Comparison of ENCODE assay signal across 8 cellular contexts in genomic region chr9:99221266-99221622, GRCh38. TPM values are rescaled to one million over a fixed set of nuclear protein-coding genes. Genes with fewer than 3 reads are reported as not detected.
A peak's percentile ranks its signal among the peaks of the same experiment; 100 is the strongest.
DNase-seq lines count a peak whose midpoint lies in the region; ATAC-seq and TF ChIP-seq lines count a peak whose summit lies in the region.

No MANE protein-coding gene starts in this region.

- H3K4me3 Mint-ChIP-seq in T-helper 1 cell treated with Interleukin-12 subunit alpha and Interleukin-12 subunit beta and Interleukin-4 antibody, amounts not matched to agents 30 μg/mL and 1 μg/mL, for 36 hours = peak overlapping the region; percentile 96

- peaks cover 99% of the 10 kb centered on the region for H3K79me2 ChIP-seq in SU-DHL-6 (ENCODE audit: insufficient read depth, low read length)
- peaks cover 96% of the 10 kb centered on the region for H3K79me2 ChIP-seq in smooth muscle cell (ENCODE audit: low read depth)

- WGBS in gastroesophageal sphincter (ENCODE audit: low coverage in 1 of 2), 2 donors = 0% methylated on average over 3 of the region's 26 CpGs; no CpG with 5 or more reads in 1 of the 2 donors
- WGBS in smooth muscle cell (ENCODE audit: low lambda C conversion rate) = 2% methylated on average over 26 of the region's 26 CpGs

- H3K27me3 ChIP-seq in SU-DHL-6 (ENCODE audit: low read length) = no peaks in the 10 kb centered on the region
- no peaks in the 10 kb centered on the region for H3K27me3 ChIP-seq in gastroesophageal sphincter
- H3K27me3 ChIP-seq in smooth muscle cell (ENCODE audit: low read depth) = no peaks in the 10 kb centered on the region

- no peak for TF ChIP-seq EP300 in gastroesophageal sphincter (IDR thresholded peaks at IDR 0.05)

- peak overlapping the region; percentile 90 for H3K4me2 ChIP-seq in SU-DHL-6 (ENCODE audit: low read depth, low read length, poor library complexity, severe bottlenecking)
- H3K4me2 ChIP-seq in smooth muscle cell = peak overlapping the region; percentile 98

- TF ChIP-seq CTCF in SU-DHL-6 (IDR thresholded peaks at IDR 0.05; ENCODE audit: insufficient read depth, low read length, poor library complexity, severe bottlenecking) = no peak
- TF ChIP-seq CTCF in gastroesophageal sphincter (IDR thresholded peaks at IDR 0.05) = no peak
- no peak for TF ChIP-seq CTCF in smooth muscle cell (IDR thresholded peaks at IDR 0.05; ENCODE audit: borderline replicate concordance, insufficient read depth, poor library complexity, severe bottlenecking)

- peaks cover 54% of the 10 kb centered on the region for H3K4me1 Mint-ChIP-seq in T-helper 1 cell treated with Interleukin-12 subunit alpha and Interleukin-12 subunit beta and Interleukin-4 antibody, amounts not matched to agents 30 μg/mL and 1 μg/mL, for 36 hours (ENCODE audit: low read depth)

- peak overlapping the region; percentile 85 for H3K27ac ChIP-seq in SU-DHL-6 (ENCODE audit: low read depth, low read length)
- H3K27ac ChIP-seq in gastroesophageal sphincter = peak overlapping the region; percentile 79 to 95 (median 93)
- H3K27ac ChIP-seq in smooth muscle cell (ENCODE audit: low read depth) = peak overlapping the region; percentile 99

- peak overlapping the region; percentile 79 for H3K27ac Mint-ChIP-seq in T-helper 1 cell treated with Interleukin-12 subunit alpha and Interleukin-12 subunit beta and Interleukin-4 antibody, amounts not matched to agents 30 μg/mL and 1 μg/mL, for 36 hours

- H3K36me3 Mint-ChIP-seq in T-helper 1 cell treated with Interleukin-12 subunit alpha and Interleukin-12 subunit beta and Interleukin-4 antibody, amounts not matched to agents 30 μg/mL and 1 μg/mL, for 36 hours (ENCODE audit: low read depth) = peaks cover 47% of the 10 kb centered on the region

- H3K9ac ChIP-seq in SU-DHL-6 (ENCODE audit: low read length) (peak overlapping the region; percentile 90), smooth muscle cell (ENCODE audit: low read depth) (peak overlapping the region; percentile 99)

- H3K27me3 Mint-ChIP-seq in T-helper 1 cell treated with Interleukin-12 subunit alpha and Interleukin-12 subunit beta and Interleukin-4 antibody, amounts not matched to agents 30 μg/mL and 1 μg/mL, for 36 hours (ENCODE audit: low read depth) = no peaks in the 10 kb centered on the region

- no peak for TF ChIP-seq POLR2A in gastroesophageal sphincter (IDR thresholded peaks at IDR 0.05)

- H3K36me3 ChIP-seq in SU-DHL-6 (ENCODE audit: low read length) = peaks cover 49% of the 10 kb centered on the region
- peaks cover 0 to 28% of the 10 kb centered on the region in 2 donors for H3K36me3 ChIP-seq in gastroesophageal sphincter
- peaks cover 6% of the 10 kb centered on the region for H3K36me3 ChIP-seq in smooth muscle cell (ENCODE audit: low read depth)

- ATAC-seq in gastroesophageal sphincter (no peak), HG03469 (IDR thresholded peaks at IDR 0.05; ENCODE audit: unreplicated experiment) (no peak)

- H2AFZ ChIP-seq in SU-DHL-6 (ENCODE audit: low read depth, low read length, severe bottlenecking) (no peak overlapping the region), smooth muscle cell (ENCODE audit: low read depth) (peak overlapping the region; percentile 87)

- DNase-seq in T-helper 1 cell = no peak
- DNase-seq in smooth muscle cell (lab: John Stamatoyannopoulos, UW; ENCODE audit: unreplicated experiment) = no peak
- DNase-seq in stimulated activated CD4-positive, alpha-beta T cell treated with anti-CD3 and anti-CD28 coated beads, Interleukin-4, amount 100 ng/mL, for 24 hours = no peak
- DNase-seq in COLO668 (lab: John Stamatoyannopoulos, UW; ENCODE audit: unreplicated experiment) = no peak

- H4K20me1 ChIP-seq in SU-DHL-6 (ENCODE audit: low read depth, low read length) = peaks cover 24% of the 10 kb centered on the region
- peaks cover 79% of the 10 kb centered on the region for H4K20me1 ChIP-seq in smooth muscle cell (ENCODE audit: low read depth)

- H3K9me3 ChIP-seq in SU-DHL-6 (ENCODE audit: insufficient read depth, low read length) (no peaks in the 10 kb centered on the region), gastroesophageal sphincter (no peaks in the 10 kb centered on the region), smooth muscle cell (replicated peaks; ENCODE audit: low read depth) (no peaks in the 10 kb centered on the region)

- H3K4me3 ChIP-seq in SU-DHL-6 (ENCODE audit: insufficient read depth, low read length, poor library complexity, severe bottlenecking) (peak overlapping the region; percentile 96), gastroesophageal sphincter (peak overlapping the region; percentile 95 to 99), smooth muscle cell (peak overlapping the region; percentile 96)

- H3K9me3 Mint-ChIP-seq in T-helper 1 cell treated with Interleukin-12 subunit alpha and Interleukin-12 subunit beta and Interleukin-4 antibody, amounts not matched to agents 30 μg/mL and 1 μg/mL, for 36 hours = no peaks in the 10 kb centered on the region

- H3K4me1 ChIP-seq in gastroesophageal sphincter (peaks cover 3 to 75% (median 41%) of the 10 kb centered on the region in 3 donors), smooth muscle cell (ENCODE audit: low read depth) (peaks cover 33% of the 10 kb centered on the region)

- peaks cover 22% of the 10 kb centered on the region; the same call in 1 of the 2 replicates for H3F3A ChIP-seq in SU-DHL-6 (ENCODE audit: insufficient read depth)
- no peaks in the 10 kb centered on the region for H3F3A ChIP-seq in smooth muscle cell (ENCODE audit: low read depth)

- no peaks in the 10 kb centered on the region for H3K9me2 ChIP-seq in SU-DHL-6 (replicated peaks; ENCODE audit: insufficient read depth, low read length)

RNA-seq across cellular contexts. Expression of gene ALG2, which starts 0.5 kb away (rescaled TPM):
- 10 to 100 TPM; 21.9 to 32.3 (median 25.4) TPM for total RNA-seq in gastroesophageal sphincter
- 53.6 and 60.4 TPM in 2 replicates for total RNA-seq in smooth muscle cell
- polyA plus RNA-seq in smooth muscle cell = 50.1 and 53.9 TPM in 2 replicates

RNA-seq across cellular contexts. Expression of gene SEC61B, which starts 0.8 kb away (rescaled TPM):
- total RNA-seq in gastroesophageal sphincter (10 to 100 TPM; 62.5 to 84.0 (median 73.5) TPM), smooth muscle cell (334 and 385 TPM in 2 replicates)
- 471 and 549 TPM in 2 replicates for polyA plus RNA-seq in smooth muscle cell
